13 cellular contexts compared by ENCODE assay signal in the genomic region with DNA sequence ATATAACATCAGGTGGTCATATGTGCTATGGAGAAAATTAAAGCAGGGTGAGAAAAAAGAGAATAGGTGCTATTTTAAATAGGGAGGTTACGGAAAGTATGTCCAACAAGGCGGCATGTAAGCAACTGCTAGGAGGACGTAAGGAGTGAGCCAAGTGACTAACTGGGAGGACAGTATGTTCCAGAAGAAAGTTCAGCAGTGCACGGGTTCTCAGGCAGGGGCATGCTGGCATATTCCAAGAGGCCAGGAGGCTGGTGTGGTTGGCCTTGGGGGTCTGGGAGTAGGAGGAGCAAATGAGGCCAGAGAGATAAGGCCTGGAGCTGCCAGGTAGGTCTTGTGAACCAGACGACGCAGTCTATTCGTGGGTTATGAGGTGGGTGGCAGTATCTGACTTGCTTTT.
"Had no signal": no experiment of that assay in that cellular context is flagged by ENCODE, and none has a peak within 500 bp of the region (broad histone marks: within the 10 kb centered on the region; RNA-seq: fewer than 3 reads in every experiment).

No MANE protein-coding gene starts in this region.

- H3K9me3 Mint-ChIP-seq: activated T-helper 2 cell treated with anti-CD3 and anti-CD28 coated beads, Interferon-gamma antibody, Interleukin-2, Interleukin-4, amounts not matched to agents 10 μg/mL and 5 μg/mL and 100 μg/mL, durations not matched to agents 14 hours and 24 hours and 36 hours; naive thymus-derived CD4-positive, alpha-beta T cell had no signal

- H3K4me3 ChIP-seq: lung had no signal

- ATAC-seq: naive thymus-derived CD4-positive, alpha-beta T cell; sciatic nerve had no signal

- H3K27me3 Mint-ChIP-seq: activated naive CD8-positive, alpha-beta T cell; naive thymus-derived CD4-positive, alpha-beta T cell had no signal

- DNase-seq: activated CD4-positive, alpha-beta T cell treated with anti-CD3 and anti-CD28 coated beads, Interleukin-2, amount 50 U/mL, for 1 hour; activated CD4-positive, CD25-positive, alpha-beta regulatory T cell; aorta; left cardiac atrium; naive thymus-derived CD4-positive, alpha-beta T cell; nucleus accumbens; stimulated activated CD4-positive, alpha-beta T cell treated with anti-CD3 and anti-CD28 coated beads, Interleukin-12 subunit alpha, Interleukin-12 subunit beta, amount 100 ng/mL, for 4 hours; stimulated activated naive CD4-positive, alpha-beta T cell had no signal

- H3K27ac Mint-ChIP-seq: activated naive CD8-positive, alpha-beta T cell; activated T-helper 2 cell treated with anti-CD3 and anti-CD28 coated beads, Interferon-gamma antibody, Interleukin-2, Interleukin-4, amounts not matched to agents 10 μg/mL and 5 μg/mL and 100 μg/mL, durations not matched to agents 14 hours and 24 hours and 36 hours; progenitor cell of endocrine pancreas had no signal

- H3K4me3 Mint-ChIP-seq: activated naive CD8-positive, alpha-beta T cell; naive thymus-derived CD4-positive, alpha-beta T cell had no signal
